10 cellular contexts compared by ENCODE assay signal in genomic region chr6:160041608-160042007, GRCh38.
DNase-seq lines count a peak whose midpoint lies in the region; ATAC-seq and TF ChIP-seq lines count a peak whose summit lies in the region.
"Had no signal": no experiment of that assay in that cellular context is flagged by ENCODE, and none has a peak within 500 bp of the region (broad histone marks: within the 10 kb centered on the region; RNA-seq: fewer than 3 reads in every experiment).

No MANE protein-coding gene starts in this region.

- no peak overlapping the region for H3K4me3 ChIP-seq in fibroblast of villous mesenchyme (ENCODE audit: low read depth, low read length)
- H3K4me3 ChIP-seq in psoas muscle: no peak overlapping the region

- ATAC-seq in psoas muscle (peak; percentile 82 to 91 (median 88)), HG03457 (IDR thresholded peaks at IDR 0.05; ENCODE audit: unreplicated experiment) (no peak), GM18868 (IDR thresholded peaks at IDR 0.05; ENCODE audit: unreplicated experiment) (no peak), GM21381 (IDR thresholded peaks at IDR 0.05; ENCODE audit: unreplicated experiment) (no peak)

- H3K27ac ChIP-seq in psoas muscle: peak overlapping the region; percentile 59

- WGBS in psoas muscle, 3 donors: 26 to 42% (median 29%) methylated on average over 6 of the region's 6 CpGs

- TF ChIP-seq CTCF in fibroblast of villous mesenchyme (IDR thresholded peaks at IDR 0.05; ENCODE audit: insufficient read depth, low read depth, low read length) (peak; percentile 23), psoas muscle (IDR thresholded peaks at IDR 0.05) (peak; percentile 49)

- intact Hi-C loops in psoas muscle (cut with DNase I): loop anchor here in 1 of 2 donors (5.0 to 10.0 kb wide), 2 partner anchors 69 to 177 kb away; no protein-coding TSS in a partner anchor

- no peaks in the 10 kb centered on the region for H3K27me3 ChIP-seq in psoas muscle (ENCODE audit: insufficient read depth in 3 of 3, low read length in 2 of 3)

- H3K9me3 ChIP-seq in psoas muscle: no peaks in the 10 kb centered on the region

- DNase-seq in GM04504 (ENCODE audit: low read depth) (peak; percentile 66), RPMI8226 (peak; percentile 77), fibroblast of villous mesenchyme (ENCODE audit: low read depth) (peak; percentile 64), psoas muscle (peak; percentile 63 to 80), NCI-H82 (lab: John Stamatoyannopoulos, UW) (no peak)
- DNase-seq: activated gamma-delta T cell treated with Interleukin-2 at 50 U/mL for 16 hours, NCI-H187 treated with DMSO at 0.1 percent for 48 hours had no signal

- peaks cover 25% of the 10 kb centered on the region for H3K4me1 ChIP-seq in psoas muscle

- H3K36me3 ChIP-seq in psoas muscle (ENCODE audit: insufficient read depth in 1 of 2, low read depth in 1 of 2): peaks cover 8 to 66% of the 10 kb centered on the region in 2 donors

Comparison
In these comparisons a context has a peak if more than half of its experiments do, and no peak if none do; other contexts are left out.
1. ATAC-seq: peak in psoas muscle (4 of 4); none in HG03457 (single experiment), GM18868 (single experiment) and GM21381 (single experiment).